ENCODE assay signal across 16 cellular contexts in genomic region chr5:126805108-126805507, GRCh38. TPM values are rescaled to one million over a fixed set of nuclear protein-coding genes. Genes with fewer than 3 reads are reported as not detected.
DNase-seq lines count a peak whose midpoint lies in the region; TF ChIP-seq lines count a peak whose summit lies in the region.
"Had no signal": no experiment of that assay in that cellular context is flagged by ENCODE, and none has a peak within 500 bp of the region (broad histone marks: within the 10 kb centered on the region; RNA-seq: fewer than 3 reads in every experiment).

No MANE protein-coding gene starts in this region.

- intact Hi-C loops in uterus (cut with DNase I; ENCODE audit: low total_unique reads) = no loop called here

- H3K79me2 ChIP-seq in GM23248 (ENCODE audit: insufficient read depth) = peaks cover 51% of the 10 kb centered on the region

- H3K4me3 ChIP-seq in AG10803 (ENCODE audit: low read length) (peak overlapping the region; percentile 29; the same call in 1 of the 2 replicates), GM23248 (peak overlapping the region; percentile 34), astrocyte of the cerebellum (ENCODE audit: low read depth, low read length) (no peak overlapping the region), uterus (no peak overlapping the region)
- H3K4me3 ChIP-seq: colonic mucosa had no signal

- TF ChIP-seq POLR2A in uterus (IDR thresholded peaks at IDR 0.05) = no peak

- TF ChIP-seq CTCF in AG10803 (conservative IDR thresholded peaks at IDR 0.05; ENCODE audit: low read length) = no peak
- TF ChIP-seq CTCF in astrocyte of the cerebellum (IDR thresholded peaks at IDR 0.05; ENCODE audit: low read depth, low read length, missing control alignments) = no peak
- no peak for TF ChIP-seq CTCF in uterus (IDR thresholded peaks at IDR 0.05)

- H3K27ac ChIP-seq in GM23248 (no peak overlapping the region), uterus (no peak overlapping the region)
- H3K27ac ChIP-seq: colonic mucosa, VCaP had no signal

- H3K4me1 ChIP-seq in GM23248 (ENCODE audit: insufficient read depth) (peaks cover 18% of the 10 kb centered on the region), uterus (no peaks in the 10 kb centered on the region)
- H3K4me1 ChIP-seq: colonic mucosa had no signal

- no peak overlapping the region for H2AFZ ChIP-seq in GM23248

- no peaks in the 10 kb centered on the region for H4K20me1 ChIP-seq in GM23248 (ENCODE audit: insufficient read depth)

- in situ Hi-C loops in GM23248 (cut with MboI) = no loop called here
- in situ Hi-C loops in astrocyte of the cerebellum (cut with HindIII; ENCODE audit: low sequenced_read_pairs) = no loop called here

- WGBS in GM23248 (ENCODE audit: low coverage in 1 of 2, low lambda C conversion rate in 2 of 2, missing lambda C conversion rate in 2 of 2), 2 experiments = 3 to 4% methylated on average over 2 of the region's 2 CpGs

- H3K9me3 ChIP-seq in GM23248 (ENCODE audit: low read depth) (no peaks in the 10 kb centered on the region), uterus (no peaks in the 10 kb centered on the region)
- H3K9me3 ChIP-seq: colonic mucosa had no signal

- peaks cover 17% of the 10 kb centered on the region for H3F3A ChIP-seq in GM23248 (ENCODE audit: insufficient read depth)

- H3K9ac ChIP-seq in GM23248 = 0 out of 2 replicates have a peak overlapping the region, but pooled peaks have one; percentile 10

- DNase-seq in AG10803 (ENCODE audit: low read depth) (peak; percentile 78), GM23248 (peak; percentile 79), astrocyte of the cerebellum (ENCODE audit: low read depth) (peak; percentile 68), lung microvascular endothelial cell (ENCODE audit: low read depth in 2 of 2) (peak; percentile 19 to 24), uterus (no peak), NCI-H226 (no peak)
- DNase-seq in stimulated activated CD8-positive, alpha-beta memory T cell treated with anti-CD3 and anti-CD28 coated beads, Interleukin-4, amount 100 ng/mL, for 48 hours = no peak
- DNase-seq: activated T-cell treated with anti-CD3 and anti-CD28 coated beads, Interleukin-2, amount 50 U/mL, for 4 hours; colonic mucosa; foreskin melanocyte; H7; islet precursor cell; NCI-H1417; NCI-H510A; retina had no signal

- H3K27me3 ChIP-seq in GM23248 (replicated peaks; ENCODE audit: insufficient read depth) = no peaks in the 10 kb centered on the region
- H3K27me3 ChIP-seq in uterus = no peaks in the 10 kb centered on the region
- H3K27me3 ChIP-seq: colonic mucosa had no signal

- H3K36me3 ChIP-seq in GM23248 (ENCODE audit: low read depth) (no peaks in the 10 kb centered on the region), uterus (no peaks in the 10 kb centered on the region)
- H3K36me3 ChIP-seq: colonic mucosa had no signal

- peak overlapping the region; percentile 70 for H3K4me2 ChIP-seq in GM23248 (ENCODE audit: unreplicated experiment)

- H3K9me2 ChIP-seq in GM23248 (ENCODE audit: insufficient read depth) = no peaks in the 10 kb centered on the region

RNA-seq across cellular contexts. Expression of gene LMNB1, which starts 28.2 kb away (rescaled TPM):
- total RNA-seq in GM23248 (2014; rRNA removed; shearing (Covaris generic)) = 27.3 and 44.1 TPM in 2 replicates
- 2.9 and 4.3 TPM in 2 replicates for polyA plus RNA-seq in GM23248 (2016; fragmentation: Nextera tagmentation; extraction: Ambion mirVana)
- total RNA-seq in lung microvascular endothelial cell (13.3 and 32.0 TPM in 2 replicates), uterus (10 to 100 TPM in 1 of 4 donors, 1 to 10 TPM in 1, under 1 TPM in 2; 0.29 to 66.7 (median 3.6) TPM)

Comparison
In these comparisons a context has a peak if more than half of its experiments do, and no peak if none do; other contexts are left out.
1. DNase-seq: peak in AG10803 (single experiment), GM23248 (single experiment), astrocyte of the cerebellum (single experiment) and lung microvascular endothelial cell (2 of 2); none in uterus (0 of 2), NCI-H226 (single experiment) and stimulated activated CD8-positive, alpha-beta memory T cell treated with anti-CD3 and anti-CD28 coated beads, Interleukin-4, amount 100 ng/mL, for 48 hours (single experiment).
2. H3K4me3 ChIP-seq: peak in AG10803 (single experiment) and GM23248 (single experiment); none in astrocyte of the cerebellum (single experiment) and uterus (0 of 2).